Comparison of ENCODE assay signal across 11 cellular contexts in genomic region chr2:30514134-30514860, GRCh38.
DNase-seq lines count a peak whose midpoint lies in the region; ATAC-seq and TF ChIP-seq lines count a peak whose summit lies in the region.
"Had no signal": no experiment of that assay in that cellular context is flagged by ENCODE, and none has a peak within 500 bp of the region (broad histone marks: within the 10 kb centered on the region; RNA-seq: fewer than 3 reads in every experiment).

No MANE protein-coding gene starts in this region.

- peak; percentile 91 for ATAC-seq in left ventricle myocardium superior

- intact Hi-C loops in left ventricle myocardium superior (cut with micrococcal nuclease) = no loop called here
- intact Hi-C loops in CD4-positive, alpha-beta memory T cell (cut with micrococcal nuclease) = no loop called here

- no peaks in the 10 kb centered on the region for H3K27me3 Mint-ChIP-seq in CD4-positive, alpha-beta memory T cell
- H3K27me3 Mint-ChIP-seq: activated naive CD8-positive, alpha-beta T cell treated with anti-CD3 and anti-CD28 coated beads, Interleukin-2, amount 10 ng/mL, durations not matched to agents 7 days and 5 days had no signal

- peaks cover 5 to 14% (median 11%) of the 10 kb centered on the region in 4 donors for H3K4me1 Mint-ChIP-seq in CD4-positive, alpha-beta memory T cell

- H3K36me3 ChIP-seq in HAP-1 (replicated peaks) (no peaks in the 10 kb centered on the region; the same call in 1 of the 2 replicates), adipocyte (ENCODE audit: control insufficient read depth, insufficient read depth, low read length, severe bottlenecking) (no peaks in the 10 kb centered on the region)
- H3K36me3 ChIP-seq in CD4-positive, alpha-beta memory T cell (ENCODE audit: insufficient read depth, low read length) = no peaks in the 10 kb centered on the region

- DNase-seq in AG04450 (ENCODE audit: low read depth, low spot score) (peak; percentile 72), HAP-1 (ENCODE audit: low spot score in 2 of 2) (peak; percentile 27 to 90), adipocyte (ENCODE audit: low read depth) (peak; percentile 68), left ventricle myocardium superior (no peak), DMS114 treated with DMSO at 0.1 percent for 48 hours (lab: John Stamatoyannopoulos, UW; ENCODE audit: unreplicated experiment) (no peak), germinal center (ENCODE audit: low spot score) (no peak)
- DNase-seq in stimulated activated CD4-positive, alpha-beta T cell treated with anti-CD3 and anti-CD28 coated beads, Interleukin-4, amount 100 ng/mL, for 4 hours = no peak
- DNase-seq in CD4-positive, alpha-beta memory T cell = no peak
- DNase-seq: activated naive CD8-positive, alpha-beta T cell treated with anti-CD3 and anti-CD28 coated beads, Interleukin-2, amount 10 ng/mL, durations not matched to agents 7 days and 5 days; NCI-H1930 had no signal

- in situ Hi-C loops in HAP-1 (cut with MboI; ENCODE audit: low sequenced_read_pairs) = no loop called here

- no peak overlapping the region for H3K4me3 Mint-ChIP-seq in CD4-positive, alpha-beta memory T cell
- H3K4me3 Mint-ChIP-seq: activated naive CD8-positive, alpha-beta T cell treated with anti-CD3 and anti-CD28 coated beads, Interleukin-2, amount 10 ng/mL, durations not matched to agents 7 days and 5 days had no signal

- H3K27me3 ChIP-seq in AG04450 (ENCODE audit: control insufficient read depth, insufficient read depth, low read length) (no peaks in the 10 kb centered on the region), HAP-1 (ENCODE audit: low read depth) (no peaks in the 10 kb centered on the region), adipocyte (replicated peaks; ENCODE audit: control insufficient read depth, insufficient read depth, low read length) (no peaks in the 10 kb centered on the region)
- H3K27me3 ChIP-seq in CD4-positive, alpha-beta memory T cell (ENCODE audit: insufficient read depth, low read length) = no peaks in the 10 kb centered on the region

- TF ChIP-seq CTCF in AG04450 (IDR thresholded peaks at IDR 0.05; ENCODE audit: low read depth, low read length) = no peak

- H3K4me1 ChIP-seq in HAP-1 (peaks cover 27% of the 10 kb centered on the region), adipocyte (ENCODE audit: control insufficient read depth, insufficient read depth, low read length) (peaks cover 17% of the 10 kb centered on the region)
- H3K4me1 ChIP-seq in CD4-positive, alpha-beta memory T cell (ENCODE audit: insufficient read depth, low read length) = no peaks in the 10 kb centered on the region

- H3K9me3 ChIP-seq in AG04450 (ENCODE audit: control insufficient read depth, insufficient read depth, low read length) (peaks cover 6% of the 10 kb centered on the region; the same call in 1 of the 2 replicates), HAP-1 (peaks cover 3% of the 10 kb centered on the region; the same call in 1 of the 2 replicates), adipocyte (ENCODE audit: control insufficient read depth, low read length) (no peaks in the 10 kb centered on the region)
- H3K9me3 ChIP-seq in CD4-positive, alpha-beta memory T cell (ENCODE audit: control insufficient read depth in 1 of 2, low read length in 2 of 2) = peaks cover 0 to 6% of the 10 kb centered on the region in 2 donors

- peak overlapping the region in 1 of 7 donors; percentile 34 for H3K27ac Mint-ChIP-seq in CD4-positive, alpha-beta memory T cell
- H3K27ac Mint-ChIP-seq: activated naive CD8-positive, alpha-beta T cell treated with anti-CD3 and anti-CD28 coated beads, Interleukin-2, amount 10 ng/mL, durations not matched to agents 7 days and 5 days had no signal

- H3K9me3 Mint-ChIP-seq in CD4-positive, alpha-beta memory T cell = peaks cover 0 to 19% (median 13%) of the 10 kb centered on the region in 8 donors

- no peak overlapping the region for H3K9ac ChIP-seq in adipocyte (ENCODE audit: low read length)

- POLR2A ChIA-PET in AG04450 (lab: Yijun Ruan, JAX) = interaction anchor here (0.6 to 1.0 kb wide), 3 partner anchors 83 to 381 kb away, joined by 3 to 4 read pairs (median 3); no protein-coding TSS in a partner anchor
- POLR2A ChIA-PET in CD4-positive, alpha-beta memory T cell (lab: Charles Lee; ENCODE audit: partially characterized antibody) = no interaction called here

- H3K27ac ChIP-seq in AG04450 (ENCODE audit: low read depth, low read length) = no peak overlapping the region
- no peak overlapping the region for H3K27ac ChIP-seq in CD4-positive, alpha-beta memory T cell (ENCODE audit: low read depth, low read length)
- H3K27ac ChIP-seq: C4-2B had no signal

- H3K4me3 ChIP-seq in AG04450 (ENCODE audit: low read depth, low read length) = no peak overlapping the region
- no peak overlapping the region for H3K4me3 ChIP-seq in HAP-1
- no peak overlapping the region for H3K4me3 ChIP-seq in adipocyte (ENCODE audit: low read length)
- no peak overlapping the region for H3K4me3 ChIP-seq in CD4-positive, alpha-beta memory T cell (ENCODE audit: low read length in 2 of 2)

- CTCF ChIA-PET in AG04450 (lab: Charles Lee) = no interaction called here
- CTCF ChIA-PET in CD4-positive, alpha-beta memory T cell (lab: Charles Lee; ENCODE audit: partially characterized antibody) = interaction anchor here (1.9 kb wide), 1 partner anchor 9 kb away, joined by 4 read pairs; no protein-coding TSS in a partner anchor

- H3K36me3 Mint-ChIP-seq in CD4-positive, alpha-beta memory T cell = peaks cover 15 to 31% of the 10 kb centered on the region in 2 donors

Comparison
In these comparisons a context has a peak if more than half of its experiments do, and no peak if none do; other contexts are left out.
1. DNase-seq: peak in AG04450 (single experiment), HAP-1 (2 of 2) and adipocyte (single experiment); none in left ventricle myocardium superior (single experiment), stimulated activated CD4-positive, alpha-beta T cell treated with anti-CD3 and anti-CD28 coated beads, Interleukin-4, amount 100 ng/mL, for 4 hours (0 of 2), DMS114 treated with DMSO at 0.1 percent for 48 hours (single experiment), CD4-positive, alpha-beta memory T cell (0 of 5) and germinal center (single experiment).